ENCODE assay signal across 23 cellular contexts in genomic region chr1:65493792-65494191, GRCh38.
DNase-seq lines count a peak whose midpoint lies in the region; TF ChIP-seq lines count a peak whose summit lies in the region.
"Had no signal": no experiment of that assay in that cellular context is flagged by ENCODE, and none has a peak within 500 bp of the region (broad histone marks: within the 10 kb centered on the region; RNA-seq: fewer than 3 reads in every experiment).

No MANE protein-coding gene starts in this region.

- DNase-seq in astrocyte of the cerebellum (ENCODE audit: low read depth) (peak; percentile 39), fibroblast of villous mesenchyme (ENCODE audit: low read depth) (peak; percentile 77), SK-N-DZ (ENCODE audit: low spot score) (no peak)
- no peak for DNase-seq in stimulated activated CD4-positive, alpha-beta T cell treated with anti-CD3 and anti-CD28 coated beads, Interleukin-15, amount 100 ng/mL, for 24 hours
- no peak for DNase-seq in activated CD4-positive, alpha-beta T cell treated with anti-CD3 and anti-CD28 coated beads, Interleukin-2, amount 50 U/mL, for 1 hour
- DNase-seq: activated CD4-positive, CD25-positive, alpha-beta regulatory T cell treated with anti-CD3 and anti-CD28 coated beads, Interleukin-2, amount 50 U/mL, for 72 hours; activated CD8-positive, alpha-beta memory T cell treated with anti-CD3 and anti-CD28 coated beads for 24 hours; activated naive CD4-positive, alpha-beta T cell treated with anti-CD3 and anti-CD28 coated beads for 36 hours; activated T-cell treated with anti-CD3 and anti-CD28 coated beads, Interleukin-2, amount 50 U/mL, for 48 hours; AML-193; CD8-positive, alpha-beta memory T cell; DMS53; KBM-7; left cardiac atrium; NCI-H187 treated with DMSO at 0.1 percent for 48 hours; NCI-H226; NCI-H774; posterior cingulate gyrus; stimulated activated naive B cell treated with anti-CD40 and anti-IgM and Interleukin-4, amounts not matched to agents 10 μg/mL and 1 μg/mL and 100 μg/mL, for 72 hours had no signal

- CTCF ChIA-PET in HEK293 (lab: Yijun Ruan, JAX), result no interaction called here

- H3K9me3 ChIP-seq in HEK293 (ENCODE audit: control insufficient read depth, insufficient read depth, low read depth, low read length), result no peaks in the 10 kb centered on the region
- H3K9me3 ChIP-seq: thoracic aorta, vagina had no signal

- H3K9ac ChIP-seq in rectal smooth muscle tissue (ENCODE audit: low read length), result no peak overlapping the region

- H3K36me3 ChIP-seq in HEK293 (ENCODE audit: control insufficient read depth in 2 of 2, insufficient read depth in 1 of 2, low read length in 2 of 2) (no peaks in the 10 kb centered on the region), rectal smooth muscle tissue (ENCODE audit: control insufficient read depth, insufficient read depth, low read length) (no peaks in the 10 kb centered on the region)
- H3K36me3 ChIP-seq: thoracic aorta, vagina had no signal

- H3K4me3 ChIP-seq in HEK293 (ENCODE audit: low read depth, low read length) (no peak overlapping the region), astrocyte of the cerebellum (ENCODE audit: low read depth, low read length) (no peak overlapping the region), fibroblast of villous mesenchyme (ENCODE audit: low read depth, low read length) (no peak overlapping the region), rectal smooth muscle tissue (ENCODE audit: low read length) (no peak overlapping the region)
- H3K4me3 ChIP-seq: thoracic aorta, vagina had no signal

- no peaks in the 10 kb centered on the region for H3K27me3 ChIP-seq in rectal smooth muscle tissue (ENCODE audit: control insufficient read depth, insufficient read depth, low read length)
- H3K27me3 ChIP-seq: vagina had no signal

- TF ChIP-seq CTCF in HEK293 (tag by site-specific recombination; IDR thresholded peaks at IDR 0.05) (no peak), astrocyte of the cerebellum (IDR thresholded peaks at IDR 0.05; ENCODE audit: low read depth, low read length, missing control alignments) (no peak), fibroblast of villous mesenchyme (IDR thresholded peaks at IDR 0.05; ENCODE audit: insufficient read depth, low read depth, low read length) (no peak)

- H3K4me1 ChIP-seq in HEK293 (ENCODE audit: control insufficient read depth, insufficient read depth, low read length), result no peaks in the 10 kb centered on the region
- H3K4me1 ChIP-seq in rectal smooth muscle tissue (ENCODE audit: control insufficient read depth, insufficient read depth, low read length), result no peaks in the 10 kb centered on the region
- H3K4me1 ChIP-seq: vagina had no signal

- H3K27ac ChIP-seq in HEK293 (ENCODE audit: extremely low read depth, low read depth, low read length) (no peak overlapping the region), rectal smooth muscle tissue (ENCODE audit: low read depth, low read length) (peak overlapping the region; percentile 8)
- H3K27ac ChIP-seq: thoracic aorta, vagina had no signal

- POLR2A ChIA-PET in HEK293 (lab: Yijun Ruan, JAX), result no interaction called here

- in situ Hi-C loops in astrocyte of the cerebellum (cut with HindIII; ENCODE audit: low sequenced_read_pairs), result no loop called here

TF ChIP-seq in HEK293, 187 proteins besides CTCF, POLR2A, EP300 and RAD21 (continues in another document):
- no peak for TF ChIP-seq ZNF404 (tag by site-specific recombination; IDR thresholded peaks at IDR 0.05)
- TF ChIP-seq ZNF785 (tag by site-specific recombination; IDR thresholded peaks at IDR 0.05), result no peak
- no peak for TF ChIP-seq BCL11A (tag by site-specific recombination; IDR thresholded peaks at IDR 0.05; ENCODE audit: low read depth)
- 0 out of 2 replicates have a peak, but pooled peaks have one; percentile 14 for TF ChIP-seq TRIM28 (IDR thresholded peaks at IDR 0.05; ENCODE audit: borderline replicate concordance, low read length)
- TF ChIP-seq ZNF530 (tag by site-specific recombination; IDR thresholded peaks at IDR 0.05; ENCODE audit: low read depth), result no peak
- no peak for TF ChIP-seq ZBTB49 (tag by site-specific recombination; IDR thresholded peaks at IDR 0.05; ENCODE audit: low read depth)
- no peak for TF ChIP-seq ZXDB (tag by site-specific recombination; IDR thresholded peaks at IDR 0.05)
- TF ChIP-seq ZBTB7A (tag by site-specific recombination; IDR thresholded peaks at IDR 0.05; ENCODE audit: low read depth), result no peak
- TF ChIP-seq ZNF16 (tag by site-specific recombination; IDR thresholded peaks at IDR 0.05; ENCODE audit: low read depth), result no peak
- no peak for TF ChIP-seq ZNF18 (tag by site-specific recombination; IDR thresholded peaks at IDR 0.05)
- TF ChIP-seq SALL2 (tag by site-specific recombination; IDR thresholded peaks at IDR 0.05; ENCODE audit: borderline replicate concordance), result no peak
- no peak for TF ChIP-seq ZBTB44 (tag by site-specific recombination; IDR thresholded peaks at IDR 0.05)
- TF ChIP-seq PRDM6 (tag by site-specific recombination; IDR thresholded peaks at IDR 0.05), result peak; percentile 17; the same call in 1 of the 2 replicates
- TF ChIP-seq, protein P1, sequence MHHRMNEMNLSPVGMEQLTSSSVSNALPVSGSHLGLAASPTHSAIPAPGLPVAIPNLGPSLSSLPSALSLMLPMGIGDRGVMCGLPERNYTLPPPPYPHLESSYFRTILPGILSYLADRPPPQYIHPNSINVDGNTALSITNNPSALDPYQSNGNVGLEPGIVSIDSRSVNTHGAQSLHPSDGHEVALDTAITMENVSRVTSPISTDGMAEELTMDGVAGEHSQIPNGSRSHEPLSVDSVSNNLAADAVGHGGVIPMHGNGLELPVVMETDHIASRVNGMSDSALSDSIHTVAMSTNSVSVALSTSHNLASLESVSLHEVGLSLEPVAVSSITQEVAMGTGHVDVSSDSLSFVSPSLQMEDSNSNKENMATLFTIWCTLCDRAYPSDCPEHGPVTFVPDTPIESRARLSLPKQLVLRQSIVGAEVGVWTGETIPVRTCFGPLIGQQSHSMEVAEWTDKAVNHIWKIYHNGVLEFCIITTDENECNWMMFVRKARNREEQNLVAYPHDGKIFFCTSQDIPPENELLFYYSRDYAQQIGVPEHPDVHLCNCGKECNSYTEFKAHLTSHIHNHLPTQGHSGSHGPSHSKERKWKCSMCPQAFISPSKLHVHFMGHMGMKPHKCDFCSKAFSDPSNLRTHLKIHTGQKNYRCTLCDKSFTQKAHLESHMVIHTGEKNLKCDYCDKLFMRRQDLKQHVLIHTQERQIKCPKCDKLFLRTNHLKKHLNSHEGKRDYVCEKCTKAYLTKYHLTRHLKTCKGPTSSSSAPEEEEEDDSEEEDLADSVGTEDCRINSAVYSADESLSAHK (tag by site-specific recombination; IDR thresholded peaks at IDR 0.05), result no peak

Comparison
In these comparisons a context has a peak if more than half of its experiments do, and no peak if none do; other contexts are left out.
1. DNase-seq: peak in astrocyte of the cerebellum (single experiment) and fibroblast of villous mesenchyme (single experiment); none in stimulated activated CD4-positive, alpha-beta T cell treated with anti-CD3 and anti-CD28 coated beads, Interleukin-15, amount 100 ng/mL, for 24 hours (single experiment), SK-N-DZ (single experiment) and activated CD4-positive, alpha-beta T cell treated with anti-CD3 and anti-CD28 coated beads, Interleukin-2, amount 50 U/mL, for 1 hour (single experiment).